Comparison of ENCODE assay signal across 13 cellular contexts in genomic region chr6:107867302-107867615, GRCh38. TPM values are rescaled to one million over a fixed set of nuclear protein-coding genes. Genes with fewer than 3 reads are reported as not detected.
A peak's percentile ranks its signal among the peaks of the same experiment; 100 is the strongest.
DNase-seq lines count a peak whose midpoint lies in the region; ATAC-seq, FAIRE-seq and TF ChIP-seq lines count a peak whose summit lies in the region.
"Had no signal": no experiment of that assay in that cellular context is flagged by ENCODE, and none has a peak within 500 bp of the region (broad histone marks: within the 10 kb centered on the region; RNA-seq: fewer than 3 reads in every experiment).

No MANE protein-coding gene starts in this region.

- H3K4me1 ChIP-seq in K562 (replicated peaks in 1 of 2; ENCODE audit: control insufficient read depth in 2 of 2, insufficient read depth in 2 of 2, low read length in 2 of 2) (no peaks in the 10 kb centered on the region), gastrocnemius medialis (no peaks in the 10 kb centered on the region)

- H2AFZ ChIP-seq in K562 (ENCODE audit: low read depth, low read length), result no peak overlapping the region

- H3K27me3 Mint-ChIP-seq in CD4-positive, alpha-beta T cell, result peaks cover 4% of the 10 kb centered on the region
- peaks cover 0 to 1% (median 0%) of the 10 kb centered on the region in 5 donors for H3K27me3 Mint-ChIP-seq in naive thymus-derived CD8-positive, alpha-beta T cell
- H3K27me3 Mint-ChIP-seq in activated naive CD8-positive, alpha-beta T cell treated with anti-CD3 and anti-CD28 coated beads, Interleukin-2, amount 50 U/mL, for 24 hours, result peaks cover 2% of the 10 kb centered on the region
- H3K27me3 Mint-ChIP-seq: natural killer cell treated with Interleukin-12 subunit alpha and Interleukin-12 subunit beta and Interleukin-15 and Interleukin-18, amount 100 ng/mL, for 72 hours had no signal

- H3K27ac ChIP-seq in CD4-positive, alpha-beta T cell (ENCODE audit: low read depth, low read length), result no peak overlapping the region
- H3K27ac ChIP-seq in K562 (ENCODE audit: extremely low read depth, low read depth, low read length), result no peak overlapping the region
- no peak overlapping the region for H3K27ac ChIP-seq in gastrocnemius medialis

- DNase-seq in CD4-positive, alpha-beta T cell, result no peak
- DNase-seq in K562 (ENCODE audit: extremely low read depth in 1 of 4, low spot score in 3 of 4) (no peak), gastrocnemius medialis (no peak), HUDEP-2 (lab: John Stamatoyannopoulos, UW; ENCODE audit: unreplicated experiment in 76 of 76) (no peak)
- DNase-seq in naive thymus-derived CD8-positive, alpha-beta T cell, result no peak
- DNase-seq in activated naive CD8-positive, alpha-beta T cell treated with anti-CD3 and anti-CD28 coated beads, Interleukin-2, amount 50 U/mL, for 24 hours, result no peak
- DNase-seq: activated CD4-positive, alpha-beta T cell treated with anti-CD3 and anti-CD28 coated beads for 48 hours; HCEC 1CT had no signal

- peaks cover 4% of the 10 kb centered on the region; the same call in 1 of the 2 replicates for H4K20me1 ChIP-seq in K562 (replicated peaks; ENCODE audit: control insufficient read depth, insufficient read depth, low read length)

- intact Hi-C loops in CD4-positive, alpha-beta T cell (cut with DNase I, micrococcal nuclease), result loop anchor here (1.0 kb wide), 3 partner anchors 137 to 192 kb away; no protein-coding TSS in a partner anchor
- intact Hi-C loops in K562 (cut with micrococcal nuclease), result loop anchor here (5.0 kb wide), 1 partner anchor 190 kb away; no protein-coding TSS in a partner anchor
- intact Hi-C loops in gastrocnemius medialis (cut with DNase I; ENCODE audit: low total_unique reads), result no loop called here

- peaks cover 25% of the 10 kb centered on the region for H3K36me3 Mint-ChIP-seq in CD4-positive, alpha-beta T cell (ENCODE audit: low read depth)
- H3K36me3 Mint-ChIP-seq in naive thymus-derived CD8-positive, alpha-beta T cell, result peaks cover 0 to 29% (median 0%) of the 10 kb centered on the region in 3 donors
- H3K36me3 Mint-ChIP-seq in activated naive CD8-positive, alpha-beta T cell treated with anti-CD3 and anti-CD28 coated beads, Interleukin-2, amount 50 U/mL, for 24 hours (ENCODE audit: low read depth), result peaks cover 21% of the 10 kb centered on the region

- H3K79me2 ChIP-seq in K562 (ENCODE audit: control insufficient read depth, insufficient read depth, low read length), result no peaks in the 10 kb centered on the region

- H3K4me3 ChIP-seq in K562 (no peak overlapping the region), gastrocnemius medialis (no peak overlapping the region)
- H3K4me3 ChIP-seq: lung had no signal

- H3K36me3 ChIP-seq in K562 (ENCODE audit: control insufficient read depth, insufficient read depth, low read length) (peaks cover 24% of the 10 kb centered on the region), gastrocnemius medialis (peaks cover 0 to 15% of the 10 kb centered on the region in 2 donors)

- TF ChIP-seq POLR2A in K562 (conservative IDR thresholded peaks at IDR 0.05) (no peak; the same call in 1 of the 2 replicates), gastrocnemius medialis (IDR thresholded peaks at IDR 0.05) (no peak)

- no peaks in the 10 kb centered on the region for H3K27me3 ChIP-seq in CD4-positive, alpha-beta T cell (ENCODE audit: control insufficient read depth, insufficient read depth, low read length)
- H3K27me3 ChIP-seq in K562 (ENCODE audit: control insufficient read depth in 2 of 2, insufficient read depth in 2 of 2, low read length in 2 of 2), result no peaks in the 10 kb centered on the region
- peaks cover 0 to 3% (median 0%) of the 10 kb centered on the region in 3 donors for H3K27me3 ChIP-seq in gastrocnemius medialis

- H3K4me1 Mint-ChIP-seq in CD4-positive, alpha-beta T cell (ENCODE audit: low read depth), result peaks cover 7% of the 10 kb centered on the region
- peaks cover 0 to 32% (median 5%) of the 10 kb centered on the region in 4 donors for H3K4me1 Mint-ChIP-seq in naive thymus-derived CD8-positive, alpha-beta T cell
- peaks cover 34% of the 10 kb centered on the region for H3K4me1 Mint-ChIP-seq in activated naive CD8-positive, alpha-beta T cell treated with anti-CD3 and anti-CD28 coated beads, Interleukin-2, amount 50 U/mL, for 24 hours

- H3K9me1 ChIP-seq in K562 (ENCODE audit: control insufficient read depth, insufficient read depth, low read length), result no peaks in the 10 kb centered on the region

- H3K9me3 Mint-ChIP-seq in CD4-positive, alpha-beta T cell, result no peaks in the 10 kb centered on the region
- no peaks in the 10 kb centered on the region for H3K9me3 Mint-ChIP-seq in naive thymus-derived CD8-positive, alpha-beta T cell
- no peaks in the 10 kb centered on the region for H3K9me3 Mint-ChIP-seq in activated naive CD8-positive, alpha-beta T cell treated with anti-CD3 and anti-CD28 coated beads, Interleukin-2, amount 50 U/mL, for 24 hours
- H3K9me3 Mint-ChIP-seq: activated T-cell treated with anti-CD3 and anti-CD28 coated beads, Interleukin-2, amount 50 U/mL, for 72 hours; natural killer cell treated with Interleukin-12 subunit alpha and Interleukin-12 subunit beta and Interleukin-15 and Interleukin-18, amount 100 ng/mL, for 72 hours had no signal

- H3K9ac ChIP-seq in K562 (ENCODE audit: insufficient read depth in 1 of 2, low read depth in 2 of 2, low read length in 2 of 2), result no peak overlapping the region

- peak overlapping the region; percentile 13 for H3K27ac Mint-ChIP-seq in CD4-positive, alpha-beta T cell
- H3K27ac Mint-ChIP-seq in naive thymus-derived CD8-positive, alpha-beta T cell, result peak overlapping the region in 6 of 10 donors; percentile 4 to 70 (median 46)
- no peak overlapping the region for H3K27ac Mint-ChIP-seq in activated naive CD8-positive, alpha-beta T cell treated with anti-CD3 and anti-CD28 coated beads, Interleukin-2, amount 50 U/mL, for 24 hours
- H3K27ac Mint-ChIP-seq: natural killer cell treated with Interleukin-12 subunit alpha and Interleukin-12 subunit beta and Interleukin-15 and Interleukin-18, amount 100 ng/mL, for 72 hours had no signal

- TF ChIP-seq EP300 in K562 (IDR thresholded peaks at IDR 0.05; ENCODE audit: low read length), result no peak

- no peak overlapping the region for H3K4me3 Mint-ChIP-seq in CD4-positive, alpha-beta T cell
- no peak overlapping the region for H3K4me3 Mint-ChIP-seq in naive thymus-derived CD8-positive, alpha-beta T cell
- H3K4me3 Mint-ChIP-seq in activated naive CD8-positive, alpha-beta T cell treated with anti-CD3 and anti-CD28 coated beads, Interleukin-2, amount 50 U/mL, for 24 hours, result no peak overlapping the region
- H3K4me3 Mint-ChIP-seq: activated T-cell treated with anti-CD3 and anti-CD28 coated beads, Interleukin-2, amount 50 U/mL, for 72 hours; natural killer cell treated with Interleukin-12 subunit alpha and Interleukin-12 subunit beta and Interleukin-15 and Interleukin-18, amount 100 ng/mL, for 72 hours had no signal

- POLR2A ChIA-PET in CD4-positive, alpha-beta T cell (lab: Charles Lee), result interaction anchor here (0.6 to 1.9 kb wide), 12 partner anchors 19 to 193 kb away, joined by 3 to 14 read pairs (median 4); partner anchors contain the start of gene SCML4
- POLR2A ChIA-PET in K562 (lab: Yijun Ruan, JAX), result interaction anchor here (1.0 to 1.7 kb wide), 2 partner anchors 9 to 188 kb away, joined by 4 to 10 read pairs; no protein-coding TSS in a partner anchor
- POLR2A ChIA-PET in naive thymus-derived CD8-positive, alpha-beta T cell (lab: Charles Lee), result interaction anchor here (0.9 to 1.9 kb wide), 7 partner anchors 19 to 210 kb away, joined by 3 to 7 read pairs (median 3); no protein-coding TSS in a partner anchor

- ATAC-seq in CD4-positive, alpha-beta T cell (ENCODE audit: poor library complexity), result no peak
- peak; percentile 10 for ATAC-seq in GM18867 (IDR thresholded peaks at IDR 0.05; ENCODE audit: unreplicated experiment)
- ATAC-seq in K562, result peak; percentile 50
- ATAC-seq in naive thymus-derived CD8-positive, alpha-beta T cell, result peak; percentile 10 to 25
- ATAC-seq in activated naive CD8-positive, alpha-beta T cell treated with anti-CD3 and anti-CD28 coated beads, Interleukin-2, amount 50 U/mL, for 24 hours, result no peak
- ATAC-seq in gastrocnemius medialis, result no peak
- no peak for ATAC-seq in HG03097 (IDR thresholded peaks at IDR 0.05; ENCODE audit: low FRiP score, unreplicated experiment)

- H3K4me2 ChIP-seq in K562 (ENCODE audit: insufficient read depth, low read length), result no peak overlapping the region

- no peak for TF ChIP-seq CTCF in CD4-positive, alpha-beta T cell (IDR thresholded peaks at IDR 0.05)
- peak in 2 of 3 experiments; percentile 0 to 29; a peak in 1 of 6 replicates for TF ChIP-seq CTCF in K562 (IDR thresholded peaks at IDR 0.05 in 2 of 3, conservative IDR thresholded peaks at IDR 0.05 in 1 of 3; ENCODE audit: insufficient read depth in 2 of 3, low read depth in 1 of 3, low read length in 3 of 3)
- TF ChIP-seq CTCF in gastrocnemius medialis (IDR thresholded peaks at IDR 0.05 in 4 of 5, conservative IDR thresholded peaks at IDR 0.05 in 1 of 5), result no peak

- TF ChIP-seq RAD21 in K562 (CRISPR knock-in tag; conservative IDR thresholded peaks at IDR 0.05 in 1 of 2, IDR thresholded peaks at IDR 0.05 in 1 of 2), result no peak

- in situ Hi-C loops in K562 (cut with MboI) (no loop called here), gastrocnemius medialis (cut with MboI; ENCODE audit: low sequenced_read_pairs in 4 of 4) (no loop called here)

- no TSS peak for BruUV-seq in K562 (replicated peaks; lab: Mats Ljungman, UMichigan)

- no peak for FAIRE-seq in K562 (lab: Jason Lieb, UNC)

- 2% methylated on average over 4 of the region's 4 CpGs for WGBS in K562 (ENCODE audit: insufficient coverage, low coverage, missing lambda C conversion rate)

- CTCF ChIA-PET in CD4-positive, alpha-beta T cell (lab: Charles Lee), result interaction anchor here (0.5 to 3.4 kb wide), 18 partner anchors 9 to 195 kb away, joined by 3 to 39 read pairs (median 4); partner anchors contain the start of gene SCML4
- CTCF ChIA-PET in K562 (lab: Yijun Ruan, JAX; ENCODE audit: low intra/inter-chr PET ratio), result interaction anchor here (1.0 kb wide), 1 partner anchor 88 kb away, joined by 4 read pairs; no protein-coding TSS in a partner anchor

- no peaks in the 10 kb centered on the region for H3K9me3 ChIP-seq in CD4-positive, alpha-beta T cell (ENCODE audit: control insufficient read depth, low read length)
- H3K9me3 ChIP-seq in K562 (replicated peaks; ENCODE audit: control insufficient read depth, insufficient read depth, low read depth, low read length) (no peaks in the 10 kb centered on the region), gastrocnemius medialis (no peaks in the 10 kb centered on the region)

RNA-seq across cellular contexts. Expression of gene SCML4, which starts 43.1 kb away (rescaled TPM):
- total RNA-seq in CD4-positive, alpha-beta T cell, result 10 to 100 TPM; 44.1 to 47.8 TPM
- not detected in 2 replicates for total RNA-seq in K562 (2011; cell fraction: chromatin; rRNA removed; ENCODE audit: low replicate concordance)
- total RNA-seq in K562 (2011; cell fraction: nucleolus; rRNA removed), result not detected in 2 replicates
- total RNA-seq in K562 (2011; cell fraction: nucleoplasm; rRNA removed), result not detected in 2 replicates
- total RNA-seq in K562 (2014; rRNA removed) (not detected in 2 replicates), K562 (2014; rRNA removed; fragmentation: Illumina TruSeq; extraction: Trizol) (not detected in 2 replicates), K562 (2015; rRNA removed; fragmentation: Illumina TruSeq; extraction: Trizol) (not detected in 2 replicates), K562 (2021) (0.04 and 0.16 TPM in 2 replicates), gastrocnemius medialis (under 1 TPM in 1 of 4 donors, not detected in 3; 0.11 TPM)
- polyA plus RNA-seq in K562 (2011; rRNA removed) (not detected in 2 replicates), K562 (2014; fragmentation: Illumina TruSeq; extraction: Trizol) (not detected in 2 replicates), K562 (2014; fragmentation: Nextera tagmentation; extraction: Ambion mirVana) (not detected), K562 (2014; rRNA removed) (not detected in 2 replicates)
- not detected in 2 replicates for polyA plus RNA-seq in K562 (2011; cell fraction: cytosol; rRNA removed)
- polyA plus RNA-seq in K562 (2011; cell fraction: nucleus; rRNA removed), result not detected in 2 replicates
- polyA plus RNA-seq in K562 (2012), result not detected in 2 replicates
- polyA minus RNA-seq in K562 (2011; rRNA and poly(A)+ RNA removed), result not detected in 2 replicates
- not detected in 2 replicates for polyA minus RNA-seq in K562 (2011; cell fraction: cytosol; rRNA and poly(A)+ RNA removed)
- polyA minus RNA-seq in K562 (2011; cell fraction: nucleus; rRNA and poly(A)+ RNA removed), result not detected in 2 replicates
- 10 to 100 TPM; 80.9 to 81.5 TPM for total RNA-seq in naive thymus-derived CD8-positive, alpha-beta T cell
- 100 to 1,000 TPM in 1 of 3 donors, 10 to 100 TPM in 2; 56.4 to 119 (median 68.6) TPM for polyA plus RNA-seq in naive thymus-derived CD8-positive, alpha-beta T cell

Comparison
In these comparisons a context has a peak if more than half of its experiments do, and no peak if none do; other contexts are left out.
1. ATAC-seq: peak in GM18867 (single experiment), K562 (single experiment) and naive thymus-derived CD8-positive, alpha-beta T cell (2 of 2); none in CD4-positive, alpha-beta T cell (single experiment), activated naive CD8-positive, alpha-beta T cell treated with anti-CD3 and anti-CD28 coated beads, Interleukin-2, amount 50 U/mL, for 24 hours (single experiment), gastrocnemius medialis (0 of 2) and HG03097 (single experiment).
2. CTCF ChIP-seq: peak in K562 (2 of 3); none in CD4-positive, alpha-beta T cell (single experiment) and gastrocnemius medialis (0 of 5).
3. RNA of gene SCML4, which starts 43.1 kb away (total RNA-seq): 80.9 to 81.5 TPM in naive thymus-derived CD8-positive, alpha-beta T cell and 44.1 to 47.8 TPM in CD4-positive, alpha-beta T cell; 0.11 TPM in gastrocnemius medialis and 0.04 to 0.16 TPM in K562; every median in the first group is over 10 times any median in the second.